In genomic region chr17:80710716-80711115, GRCh38 we compare ENCODE assay signal across 24 cellular contexts.
"Had no signal": no experiment of that assay in that cellular context is flagged by ENCODE, and none has a peak within 500 bp of the region (broad histone marks: within the 10 kb centered on the region; RNA-seq: fewer than 3 reads in every experiment).

No MANE protein-coding gene starts in this region.

- H3K27ac Mint-ChIP-seq: activated B cell treated with CpG ODN at 0.5 μM for 24 hours; activated naive CD8-positive, alpha-beta T cell; nephron had no signal

- H3K4me3 ChIP-seq: right atrium auricular region, skin epidermis, suprapubic skin had no signal

- H3K4me1 Mint-ChIP-seq: nephron had no signal

- H3K9me3 Mint-ChIP-seq: activated B cell treated with CpG ODN at 0.5 μM for 24 hours, memory B cell had no signal

- H3K27me3 Mint-ChIP-seq: activated B cell treated with CpG ODN at 0.5 μM for 24 hours; activated naive CD8-positive, alpha-beta T cell; memory B cell had no signal

- DNase-seq: activated B cell treated with CpG ODN at 0.5 μM for 24 hours; activated CD4-positive, alpha-beta T cell treated with anti-CD3 and anti-CD28 coated beads for 48 hours; activated effector memory CD4-positive, alpha-beta T cell treated with anti-CD3 and anti-CD28 coated beads, Interleukin-2, amount 50 U/mL, for 16 hours; activated T-cell treated with anti-CD3 and anti-CD28 coated beads, Interleukin-2, amount 50 U/mL, for 1 hour; anterior cingulate cortex; brain microvascular endothelial cell; cortex of kidney; effector CD8-positive, alpha-beta T cell; foreskin melanocyte; kidney glomerular epithelial cell; left ventricle myocardium superior; nucleus accumbens; stimulated activated CD4-positive, alpha-beta T cell treated with anti-CD3 and anti-CD28 coated beads, Interleukin-15, amount 100 ng/mL, for 24 hours; stimulated activated CD4-positive, alpha-beta T cell treated with anti-CD3 and anti-CD28 coated beads, Interleukin-4, amount 100 ng/mL, for 1 hour; stimulated activated naive CD8-positive, alpha-beta T cell treated with anti-CD3 and anti-CD28 coated beads, Interleukin-15, Interleukin-2, amounts not matched to agents 100 U/mL and 50 U/mL, for 24 hours; trophoblast cell had no signal

- H3K36me3 ChIP-seq: right atrium auricular region had no signal

- H3K27ac ChIP-seq: brain microvascular endothelial cell, epithelial cell of prostate, right atrium auricular region, skin epidermis, suprapubic skin had no signal

- H3K27me3 ChIP-seq: brain microvascular endothelial cell, right atrium auricular region, suprapubic skin had no signal

- H3K9me3 ChIP-seq: right atrium auricular region, suprapubic skin had no signal

- ATAC-seq: left ventricle myocardium superior; SK-N-SH treated with all-trans-retinoic acid at 6 μM for 48 hours; stimulated activated naive CD8-positive, alpha-beta T cell treated with anti-CD3 and anti-CD28 coated beads, Interleukin-15, Interleukin-2, amounts not matched to agents 100 U/mL and 50 U/mL, for 24 hours had no signal

- H3K4me1 ChIP-seq: right atrium auricular region had no signal

- H3K4me3 Mint-ChIP-seq: activated B cell treated with CpG ODN at 0.5 μM for 24 hours, memory B cell, nephron had no signal
